In the genomic region with DNA sequence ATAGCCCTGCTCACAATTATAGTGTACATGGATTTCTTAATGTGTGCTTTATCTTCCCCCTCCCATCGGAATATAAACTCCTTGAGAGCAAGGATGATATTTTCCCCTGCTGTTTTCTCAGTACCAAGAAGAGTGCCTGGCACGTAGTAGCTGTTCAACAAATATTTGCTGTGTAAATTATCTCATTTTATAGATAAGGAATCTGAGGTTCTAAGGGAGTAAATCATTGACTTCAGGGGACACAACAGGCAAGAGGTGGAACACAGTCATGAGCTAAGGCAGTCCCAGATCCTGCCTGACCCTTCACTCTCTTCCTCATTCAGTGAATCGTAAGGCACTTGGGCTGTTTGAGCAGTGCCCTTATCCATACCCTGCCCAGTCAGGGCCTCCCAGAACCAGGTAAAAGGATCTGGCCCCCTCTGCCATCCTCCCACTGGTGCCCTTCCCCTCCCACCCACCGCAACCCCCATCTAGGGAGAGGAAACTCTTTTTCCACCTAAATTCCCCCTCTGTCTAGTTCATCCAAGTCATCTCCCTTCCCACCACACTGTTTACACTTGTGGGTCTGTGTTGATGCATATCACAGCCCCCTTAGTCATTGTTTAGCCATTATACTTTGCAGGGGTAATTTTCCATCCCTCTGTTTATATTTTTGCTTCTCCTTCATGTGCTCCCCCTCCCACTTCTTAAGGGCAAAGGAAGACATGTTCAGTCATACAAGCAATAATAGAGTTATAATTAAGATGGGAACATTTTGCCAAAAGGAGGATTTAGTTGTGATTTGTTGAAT, we compare ENCODE assay signal across 29 cellular contexts.
DNase-seq lines count a peak whose midpoint lies in the region; ATAC-seq, FAIRE-seq and TF ChIP-seq lines count a peak whose summit lies in the region.
"Had no signal": no experiment of that assay in that cellular context is flagged by ENCODE, and none has a peak within 500 bp of the region (broad histone marks: within the 10 kb centered on the region; RNA-seq: fewer than 3 reads in every experiment).

No MANE protein-coding gene starts in this region.

- H3K27ac ChIP-seq in K562 (ENCODE audit: extremely low read depth, low read depth, low read length) (no peak overlapping the region), left lung (no peak overlapping the region)
- H3K27ac ChIP-seq: foreskin keratinocyte, heart right ventricle, parathyroid adenoma had no signal

- ATAC-seq in K562, result no peak
- ATAC-seq in left lung, result peak; percentile 41
- ATAC-seq: activated CD4-positive, CD25-positive, alpha-beta regulatory T cell treated with anti-CD3 and anti-CD28 coated beads, Interleukin-2, amount 50 U/mL, for 24 hours; activated T-helper 17 cell treated with anti-CD3 and anti-CD28 coated beads, Interleukin-2, amount 50 U/mL, for 72 hours; foreskin keratinocyte; heart right ventricle; right cardiac atrium had no signal

- no TSS peak for BruUV-seq in K562 (replicated peaks; lab: Mats Ljungman, UMichigan)

- no peak for TF ChIP-seq EP300 in K562 (IDR thresholded peaks at IDR 0.05; ENCODE audit: low read length)

- no peaks in the 10 kb centered on the region for H3K79me2 ChIP-seq in K562 (ENCODE audit: control insufficient read depth, insufficient read depth, low read length)
- H3K79me2 ChIP-seq: parathyroid adenoma had no signal

- H3K27ac Mint-ChIP-seq in progenitor cell of endocrine pancreas, result peak overlapping the region; percentile 62
- no peak overlapping the region for H3K27ac Mint-ChIP-seq in osteocyte (ENCODE audit: unreplicated experiment)
- H3K27ac Mint-ChIP-seq: activated CD4-positive, alpha-beta memory T cell treated with anti-CD3 and anti-CD28 coated beads for 36 hours; activated T-helper 17 cell treated with anti-CD3 and anti-CD28 coated beads, Interleukin-2, amount 50 U/mL, for 72 hours; naive B cell had no signal

- H3K27me3 Mint-ChIP-seq in progenitor cell of endocrine pancreas, result peaks cover 8% of the 10 kb centered on the region
- H3K27me3 Mint-ChIP-seq in osteocyte (ENCODE audit: unreplicated experiment), result no peaks in the 10 kb centered on the region

- intact Hi-C loops in K562 (cut with micrococcal nuclease), result no loop called here
- intact Hi-C loops in left lung (cut with DNase I), result no loop called here

- H3K9me3 Mint-ChIP-seq in progenitor cell of endocrine pancreas (ENCODE audit: low read depth), result no peaks in the 10 kb centered on the region
- H3K9me3 Mint-ChIP-seq in osteocyte (ENCODE audit: unreplicated experiment), result peaks cover 3% of the 10 kb centered on the region
- H3K9me3 Mint-ChIP-seq: activated CD4-positive, alpha-beta memory T cell treated with anti-CD3 and anti-CD28 coated beads for 36 hours; activated T-helper 17 cell treated with anti-CD3 and anti-CD28 coated beads, Interleukin-2, amount 50 U/mL, for 72 hours had no signal

- no peak overlapping the region for H3K9ac ChIP-seq in K562 (ENCODE audit: insufficient read depth in 1 of 2, low read depth in 2 of 2, low read length in 2 of 2)
- H3K9ac ChIP-seq: parathyroid adenoma had no signal

- H3K4me1 ChIP-seq in K562 (replicated peaks in 1 of 2; ENCODE audit: control insufficient read depth in 2 of 2, insufficient read depth in 2 of 2, low read length in 2 of 2) (0 out of 5 replicates have a peak, but pooled peaks cover 0 to 6% of the 10 kb centered on the region in 2 experiments), left lung (no peaks in the 10 kb centered on the region)
- H3K4me1 ChIP-seq: foreskin keratinocyte, parathyroid adenoma had no signal

- H3K9me3 ChIP-seq in K562 (replicated peaks; ENCODE audit: control insufficient read depth, insufficient read depth, low read depth, low read length) (no peaks in the 10 kb centered on the region), left lung (no peaks in the 10 kb centered on the region)
- H3K9me3 ChIP-seq: heart right ventricle had no signal

- in situ Hi-C loops in K562 (cut with MboI), result no loop called here

- H3K4me3 ChIP-seq in K562 (no peak overlapping the region), left lung (no peak overlapping the region)
- H3K4me3 ChIP-seq: heart right ventricle had no signal

- no peak overlapping the region for H3K4me2 ChIP-seq in K562 (ENCODE audit: insufficient read depth, low read length)

- FAIRE-seq in K562 (lab: Jason Lieb, UNC), result no peak
- FAIRE-seq: colon, D721Med, GM12891, HTR-8/SVneo had no signal

- H2AFZ ChIP-seq in K562 (ENCODE audit: low read depth, low read length), result no peak overlapping the region
- H2AFZ ChIP-seq: parathyroid adenoma had no signal

- DNase-seq in ELR (ENCODE audit: low read depth) (peak; percentile 50), K562 (ENCODE audit: extremely low read depth in 1 of 4, low spot score in 3 of 4) (no peak), left lung (no peak), progenitor cell of endocrine pancreas (ENCODE audit: low spot score, unreplicated experiment) (no peak), dermis blood vessel endothelial cell (no peak), UCSD-AML1 (lab: John Stamatoyannopoulos, UW; ENCODE audit: unreplicated experiment) (no peak), osteocyte (ENCODE audit: extremely low spot score, unreplicated experiment) (no peak)
- no peak for DNase-seq in activated CD8-positive, alpha-beta memory T cell treated with anti-CD3 and anti-CD28 coated beads, Interleukin-2, amount 50 U/mL, for 4 hours
- DNase-seq: activated CD4-positive, alpha-beta memory T cell treated with anti-CD3 and anti-CD28 coated beads for 36 hours; activated naive CD4-positive, alpha-beta T cell treated with anti-CD3 and anti-CD28 coated beads, Interleukin-2, amount 50 U/mL, for 16 hours; amygdala; effector memory CD4-positive, alpha-beta T cell; foreskin keratinocyte; heart right ventricle; mesendoderm; naive B cell; NCI-H146; NCI-H446 treated with DMSO at 0.1 percent for 48 hours; OCI-M1; right cardiac atrium; stimulated activated CD4-positive, alpha-beta T cell treated with anti-CD3 and anti-CD28 coated beads, Interleukin-2, amount 100 ng/mL, for 48 hours; trophoblast cell had no signal

- TF ChIP-seq RAD21 in K562 (CRISPR knock-in tag; conservative IDR thresholded peaks at IDR 0.05 in 1 of 2, IDR thresholded peaks at IDR 0.05 in 1 of 2), result no peak

- H3K4me1 Mint-ChIP-seq in progenitor cell of endocrine pancreas (ENCODE audit: low read depth), result peaks cover 26% of the 10 kb centered on the region
- H3K4me1 Mint-ChIP-seq in osteocyte (ENCODE audit: unreplicated experiment), result peaks cover 44% of the 10 kb centered on the region
- H3K4me1 Mint-ChIP-seq: activated T-helper 17 cell treated with anti-CD3 and anti-CD28 coated beads, Interleukin-2, amount 50 U/mL, for 72 hours; naive B cell had no signal

- CTCF ChIA-PET in K562 (lab: Yijun Ruan, JAX; ENCODE audit: low intra/inter-chr PET ratio), result no interaction called here

- TF ChIP-seq POLR2A in K562 (conservative IDR thresholded peaks at IDR 0.05), result no peak

- H4K20me1 ChIP-seq in K562 (replicated peaks; ENCODE audit: control insufficient read depth, insufficient read depth, low read length), result no peaks in the 10 kb centered on the region

- H3K4me3 Mint-ChIP-seq in progenitor cell of endocrine pancreas (ENCODE audit: low read depth) (no peak overlapping the region), osteocyte (ENCODE audit: unreplicated experiment) (no peak overlapping the region)
- H3K4me3 Mint-ChIP-seq: activated CD4-positive, alpha-beta memory T cell treated with anti-CD3 and anti-CD28 coated beads for 36 hours; activated T-helper 17 cell treated with anti-CD3 and anti-CD28 coated beads, Interleukin-2, amount 50 U/mL, for 72 hours; naive B cell had no signal

- H3K27me3 ChIP-seq in K562 (ENCODE audit: control insufficient read depth in 2 of 2, insufficient read depth in 2 of 2, low read length in 2 of 2) (no peaks in the 10 kb centered on the region; a peak in 1 of 5 replicates), left lung (no peaks in the 10 kb centered on the region)
- H3K27me3 ChIP-seq: foreskin keratinocyte had no signal

- POLR2A ChIA-PET in K562 (lab: Yijun Ruan, JAX), result interaction anchor here (0.9 to 1.3 kb wide), 3 partner anchors 11 to 37 kb away, joined by 3 to 4 read pairs (median 3); no protein-coding TSS in a partner anchor

- WGBS in K562 (ENCODE audit: insufficient coverage, low coverage, missing lambda C conversion rate), result 13% methylated on average over 3 of the region's 4 CpGs

- TF ChIP-seq CTCF in K562 (IDR thresholded peaks at IDR 0.05 in 2 of 3, conservative IDR thresholded peaks at IDR 0.05 in 1 of 3; ENCODE audit: insufficient read depth in 2 of 3, low read depth in 1 of 3, low read length in 3 of 3) (no peak), left lung (IDR thresholded peaks at IDR 0.05) (no peak), progenitor cell of endocrine pancreas (IDR thresholded peaks at IDR 0.05; ENCODE audit: unreplicated experiment) (no peak), osteocyte (IDR thresholded peaks at IDR 0.05) (no peak)

- H3K36me3 ChIP-seq in K562 (ENCODE audit: control insufficient read depth, insufficient read depth, low read length) (no peaks in the 10 kb centered on the region), left lung (no peaks in the 10 kb centered on the region)
- H3K36me3 ChIP-seq: heart right ventricle had no signal

- H3K36me3 Mint-ChIP-seq in progenitor cell of endocrine pancreas (ENCODE audit: insufficient read depth) (no peaks in the 10 kb centered on the region), osteocyte (ENCODE audit: unreplicated experiment) (no peaks in the 10 kb centered on the region)
- H3K36me3 Mint-ChIP-seq: activated CD4-positive, alpha-beta memory T cell treated with anti-CD3 and anti-CD28 coated beads for 36 hours; naive B cell had no signal

- H3K9me1 ChIP-seq in K562 (ENCODE audit: control insufficient read depth, insufficient read depth, low read length), result no peaks in the 10 kb centered on the region

TF ChIP-seq in K562, 482 proteins besides CTCF, POLR2A, EP300 and RAD21 (continues in another document):
- TF ChIP-seq NFE2 (IDR thresholded peaks at IDR 0.05; ENCODE audit: low read depth) (peak; percentile 23; the same call in 1 of the 2 replicates), SETDB1 (IDR thresholded peaks at IDR 0.05; ENCODE audit: low read length) (no peak)
